16 cellular contexts compared by ENCODE assay signal in genomic region chr12:6978188-6978986, GRCh38. TPM values are rescaled to one million over a fixed set of nuclear protein-coding genes. Genes with fewer than 3 reads are reported as not detected.
DNase-seq lines count a peak whose midpoint lies in the region; ATAC-seq and TF ChIP-seq lines count a peak whose summit lies in the region.
"Had no signal": no experiment of that assay in that cellular context is flagged by ENCODE, and none has a peak within 500 bp of the region (broad histone marks: within the 10 kb centered on the region; RNA-seq: fewer than 3 reads in every experiment).

No MANE protein-coding gene starts in this region.

- no peaks in the 10 kb centered on the region for H3K9me3 Mint-ChIP-seq in stimulated activated naive CD8-positive, alpha-beta T cell treated with anti-CD3 and anti-CD28 coated beads, Interleukin-15, amount 100 ng/mL, for 72 hours
- H3K9me3 Mint-ChIP-seq in activated naive CD8-positive, alpha-beta T cell treated with anti-CD3 and anti-CD28 coated beads, Interleukin-2, amount 10 ng/mL, durations not matched to agents 7 days and 5 days, result no peaks in the 10 kb centered on the region
- H3K9me3 Mint-ChIP-seq in CD14-positive monocyte, result no peaks in the 10 kb centered on the region
- H3K9me3 Mint-ChIP-seq: T-helper 1 cell treated with Interleukin-12 subunit alpha and Interleukin-12 subunit beta and Interleukin-4 antibody, amounts not matched to agents 30 μg/mL and 1 μg/mL, for 36 hours had no signal

- H3K4me2 ChIP-seq in hepatocyte, result no peak overlapping the region

- H3K4me1 ChIP-seq in hepatocyte (ENCODE audit: insufficient read depth) (peaks cover 27% of the 10 kb centered on the region), upper lobe of right lung (peaks cover 12% of the 10 kb centered on the region)

- no peak overlapping the region for H2AFZ ChIP-seq in hepatocyte

- TF ChIP-seq CTCF in hepatocyte (IDR thresholded peaks at IDR 0.05; ENCODE audit: poor library complexity) (no peak), upper lobe of right lung (IDR thresholded peaks at IDR 0.05) (no peak), CD14-positive monocyte (IDR thresholded peaks at IDR 0.05) (no peak)

- no peaks in the 10 kb centered on the region for H4K20me1 ChIP-seq in hepatocyte (ENCODE audit: insufficient read depth, poor library complexity, severe bottlenecking)

- DNase-seq in stimulated activated naive CD8-positive, alpha-beta T cell treated with anti-CD3 and anti-CD28 coated beads, Interleukin-15, Interleukin-2, amounts not matched to agents 100 U/mL and 50 U/mL, for 24 hours, result no peak
- DNase-seq in stimulated activated naive CD8-positive, alpha-beta T cell treated with anti-CD3 and anti-CD28 coated beads, Interleukin-15, amount 100 ng/mL, for 72 hours, result no peak
- DNase-seq in activated naive CD8-positive, alpha-beta T cell treated with anti-CD3 and anti-CD28 coated beads, Interleukin-2, amount 10 ng/mL, durations not matched to agents 7 days and 5 days, result no peak
- DNase-seq in hepatocyte (ENCODE audit: low spot score) (no peak), upper lobe of right lung (no peak), CD14-positive monocyte (ENCODE audit: low spot score) (no peak), OCI-M2 (lab: John Stamatoyannopoulos, UW; ENCODE audit: unreplicated experiment) (no peak)
- DNase-seq: H7; islet precursor cell; NCI-H1930; NCI-H526; stimulated activated CD4-positive, alpha-beta T cell treated with anti-CD3 and anti-CD28 coated beads, Interleukin-12 subunit alpha, Interleukin-12 subunit beta, amount 100 ng/mL, for 4 hours had no signal

- H3K27ac Mint-ChIP-seq in stimulated activated naive CD8-positive, alpha-beta T cell treated with anti-CD3 and anti-CD28 coated beads, Interleukin-15, amount 100 ng/mL, for 72 hours, result peak overlapping the region in 1 of 2 donors; percentile 71
- peak overlapping the region; percentile 17 for H3K27ac Mint-ChIP-seq in activated naive CD8-positive, alpha-beta T cell treated with anti-CD3 and anti-CD28 coated beads, Interleukin-2, amount 10 ng/mL, durations not matched to agents 7 days and 5 days
- peak overlapping the region in 2 of 7 donors; percentile 23 to 82 for H3K27ac Mint-ChIP-seq in CD14-positive monocyte
- H3K27ac Mint-ChIP-seq: T-helper 1 cell treated with Interleukin-12 subunit alpha and Interleukin-12 subunit beta and Interleukin-4 antibody, amounts not matched to agents 30 μg/mL and 1 μg/mL, for 36 hours had no signal

- peak; percentile 8 for ATAC-seq in stimulated activated naive CD8-positive, alpha-beta T cell treated with anti-CD3 and anti-CD28 coated beads, Interleukin-15, Interleukin-2, amounts not matched to agents 100 U/mL and 50 U/mL, for 24 hours
- ATAC-seq in stimulated activated naive CD8-positive, alpha-beta T cell treated with anti-CD3 and anti-CD28 coated beads, Interleukin-15, amount 100 ng/mL, for 72 hours, result no peak
- no peak for ATAC-seq in activated naive CD8-positive, alpha-beta T cell treated with anti-CD3 and anti-CD28 coated beads, Interleukin-2, amount 10 ng/mL, durations not matched to agents 7 days and 5 days (ENCODE audit: low read depth)
- ATAC-seq in upper lobe of right lung, result peak; percentile 86
- ATAC-seq in HG03521 (IDR thresholded peaks at IDR 0.05; ENCODE audit: unreplicated experiment), result no peak

- H3K27me3 ChIP-seq in hepatocyte, result no peaks in the 10 kb centered on the region
- H3K27me3 ChIP-seq in upper lobe of right lung, result no peaks in the 10 kb centered on the region

- H3K9me2 ChIP-seq in hepatocyte (replicated peaks; ENCODE audit: insufficient read depth), result no peaks in the 10 kb centered on the region

- peaks cover 34% of the 10 kb centered on the region for H3K4me1 Mint-ChIP-seq in stimulated activated naive CD8-positive, alpha-beta T cell treated with anti-CD3 and anti-CD28 coated beads, Interleukin-15, amount 100 ng/mL, for 72 hours
- peaks cover 11% of the 10 kb centered on the region for H3K4me1 Mint-ChIP-seq in activated naive CD8-positive, alpha-beta T cell treated with anti-CD3 and anti-CD28 coated beads, Interleukin-2, amount 10 ng/mL, durations not matched to agents 7 days and 5 days
- peaks cover 1% of the 10 kb centered on the region for H3K4me1 Mint-ChIP-seq in CD14-positive monocyte

- H3K9me3 ChIP-seq in hepatocyte (ENCODE audit: low read depth) (no peaks in the 10 kb centered on the region), upper lobe of right lung (no peaks in the 10 kb centered on the region)
- H3K9me3 ChIP-seq: thoracic aorta had no signal

- no peaks in the 10 kb centered on the region for H3K27me3 Mint-ChIP-seq in stimulated activated naive CD8-positive, alpha-beta T cell treated with anti-CD3 and anti-CD28 coated beads, Interleukin-15, amount 100 ng/mL, for 72 hours
- H3K27me3 Mint-ChIP-seq in activated naive CD8-positive, alpha-beta T cell treated with anti-CD3 and anti-CD28 coated beads, Interleukin-2, amount 10 ng/mL, durations not matched to agents 7 days and 5 days, result no peaks in the 10 kb centered on the region
- H3K27me3 Mint-ChIP-seq in CD14-positive monocyte (ENCODE audit: low read depth in 3 of 3), result no peaks in the 10 kb centered on the region

- no peak overlapping the region for H3K4me3 Mint-ChIP-seq in stimulated activated naive CD8-positive, alpha-beta T cell treated with anti-CD3 and anti-CD28 coated beads, Interleukin-15, amount 100 ng/mL, for 72 hours
- no peak overlapping the region for H3K4me3 Mint-ChIP-seq in activated naive CD8-positive, alpha-beta T cell treated with anti-CD3 and anti-CD28 coated beads, Interleukin-2, amount 10 ng/mL, durations not matched to agents 7 days and 5 days
- no peak overlapping the region for H3K4me3 Mint-ChIP-seq in CD14-positive monocyte
- H3K4me3 Mint-ChIP-seq: T-helper 1 cell treated with Interleukin-12 subunit alpha and Interleukin-12 subunit beta and Interleukin-4 antibody, amounts not matched to agents 30 μg/mL and 1 μg/mL, for 36 hours had no signal

- peaks cover 3% of the 10 kb centered on the region for H3K79me2 ChIP-seq in hepatocyte

- H3K36me3 ChIP-seq in hepatocyte (replicated peaks; ENCODE audit: insufficient read depth, low read depth) (peaks cover 3% of the 10 kb centered on the region), upper lobe of right lung (peaks cover 89% of the 10 kb centered on the region)

- WGBS in hepatocyte (ENCODE audit: low lambda C conversion rate, missing lambda C conversion rate), result 95% methylated on average over 9 of the region's 9 CpGs

- peaks cover 12% of the 10 kb centered on the region for H3K36me3 Mint-ChIP-seq in activated naive CD8-positive, alpha-beta T cell treated with anti-CD3 and anti-CD28 coated beads, Interleukin-2, amount 10 ng/mL, durations not matched to agents 7 days and 5 days
- H3K36me3 Mint-ChIP-seq in CD14-positive monocyte, result peaks cover 91 to 98% of the 10 kb centered on the region in 2 donors

- H3K27ac ChIP-seq in hepatocyte (peak overlapping the region; percentile 92), upper lobe of right lung (peak overlapping the region; percentile 55)
- H3K27ac ChIP-seq: thoracic aorta had no signal

- H3K4me3 ChIP-seq in hepatocyte (no peak overlapping the region), upper lobe of right lung (no peak overlapping the region)
- H3K4me3 ChIP-seq: thoracic aorta had no signal

- POLR2A ChIA-PET in activated naive CD8-positive, alpha-beta T cell treated with anti-CD3 and anti-CD28 coated beads, Interleukin-2, amount 10 ng/mL, durations not matched to agents 7 days and 5 days (lab: Charles Lee), result no interaction called here

- intact Hi-C loops in upper lobe of right lung (cut with DNase I) (no loop called here), CD14-positive monocyte (cut with micrococcal nuclease) (no loop called here)

RNA-seq across cellular contexts. Expression of gene EMG1, which starts 7.7 kb away (rescaled TPM):
- total RNA-seq in activated naive CD8-positive, alpha-beta T cell treated with anti-CD3 and anti-CD28 coated beads, Interleukin-2, amount 10 ng/mL, durations not matched to agents 7 days and 5 days, result 10 to 100 TPM; 50.0 to 55.7 TPM
- 24.3 and 26.8 TPM in 2 replicates for total RNA-seq in hepatocyte
- polyA plus RNA-seq in hepatocyte, result 50.3 and 51.8 TPM in 2 replicates
- 35.6 TPM for total RNA-seq in upper lobe of right lung
- 10 to 100 TPM; 33.1 to 35.3 TPM for polyA plus RNA-seq in CD14-positive monocyte

RNA-seq across cellular contexts. Expression of gene PHB2, which starts 7.9 kb away (rescaled TPM):
- total RNA-seq in activated naive CD8-positive, alpha-beta T cell treated with anti-CD3 and anti-CD28 coated beads, Interleukin-2, amount 10 ng/mL, durations not matched to agents 7 days and 5 days, result 100 to 1,000 TPM; 175 to 189 TPM
- total RNA-seq in hepatocyte (186 and 197 TPM in 2 replicates), upper lobe of right lung (126 TPM)
- polyA plus RNA-seq in hepatocyte (142 and 143 TPM in 2 replicates), CD14-positive monocyte (10 to 100 TPM; 90.6 to 91.9 TPM)

RNA-seq across cellular contexts. Expression of gene PTPN6, which starts 27.2 kb away (rescaled TPM):
- 100 to 1,000 TPM; 349 to 370 TPM for total RNA-seq in activated naive CD8-positive, alpha-beta T cell treated with anti-CD3 and anti-CD28 coated beads, Interleukin-2, amount 10 ng/mL, durations not matched to agents 7 days and 5 days
- 14.5 and 17.2 TPM in 2 replicates for total RNA-seq in hepatocyte
- polyA plus RNA-seq in hepatocyte, result 20.8 and 25.4 TPM in 2 replicates
- 154 TPM for total RNA-seq in upper lobe of right lung
- polyA plus RNA-seq in CD14-positive monocyte, result 100 to 1,000 TPM; 449 to 562 TPM

RNA-seq across cellular contexts. Expression of gene C12orf57, which starts 34.6 kb away (rescaled TPM):
- 100 to 1,000 TPM; 210 to 217 TPM for total RNA-seq in activated naive CD8-positive, alpha-beta T cell treated with anti-CD3 and anti-CD28 coated beads, Interleukin-2, amount 10 ng/mL, durations not matched to agents 7 days and 5 days
- total RNA-seq in hepatocyte, result 219 and 289 TPM in 2 replicates
- polyA plus RNA-seq in hepatocyte, result 217 and 219 TPM in 2 replicates
- total RNA-seq in upper lobe of right lung, result 197 TPM
- polyA plus RNA-seq in CD14-positive monocyte, result 10 to 100 TPM; 19.1 to 24.2 TPM

RNA-seq across cellular contexts. Expression of gene RNU7-1, which starts 34.8 kb away (rescaled TPM):
- total RNA-seq in activated naive CD8-positive, alpha-beta T cell treated with anti-CD3 and anti-CD28 coated beads, Interleukin-2, amount 10 ng/mL, durations not matched to agents 7 days and 5 days, result not detected
- total RNA-seq in hepatocyte (not detected in 2 replicates), upper lobe of right lung (not detected)
- polyA plus RNA-seq in hepatocyte (not detected in 2 replicates), CD14-positive monocyte (not detected)
- total RNA-seq: H7, M059J, thoracic aorta had no signal

Comparison
In these comparisons a context has a peak if more than half of its experiments do, and no peak if none do; other contexts are left out.
1. ATAC-seq: peak in stimulated activated naive CD8-positive, alpha-beta T cell treated with anti-CD3 and anti-CD28 coated beads, Interleukin-15, Interleukin-2, amounts not matched to agents 100 U/mL and 50 U/mL, for 24 hours (single experiment) and upper lobe of right lung (single experiment); none in stimulated activated naive CD8-positive, alpha-beta T cell treated with anti-CD3 and anti-CD28 coated beads, Interleukin-15, amount 100 ng/mL, for 72 hours (single experiment), activated naive CD8-positive, alpha-beta T cell treated with anti-CD3 and anti-CD28 coated beads, Interleukin-2, amount 10 ng/mL, durations not matched to agents 7 days and 5 days (single experiment) and HG03521 (single experiment).